In genomic region chr19:7381073-7381390, GRCh38 we compare ENCODE assay signal across 12 cellular contexts. TPM values are rescaled to one million over a fixed set of nuclear protein-coding genes. Genes with fewer than 3 reads are reported as not detected.
DNase-seq lines count a peak whose midpoint lies in the region; ATAC-seq, FAIRE-seq and TF ChIP-seq lines count a peak whose summit lies in the region.
"Had no signal": no experiment of that assay in that cellular context is flagged by ENCODE, and none has a peak within 500 bp of the region (broad histone marks: within the 10 kb centered on the region; RNA-seq: fewer than 3 reads in every experiment).

No MANE protein-coding gene starts in this region.

- no peak for TF ChIP-seq POLR2A in A549 (IDR thresholded peaks at IDR 0.05; ENCODE audit: low read length)

- POLR2A ChIA-PET in A549 (lab: Yijun Ruan, JAX), result no interaction called here
- POLR2A ChIA-PET in CD8-positive, alpha-beta T cell (lab: Charles Lee), result interaction anchor here (0.7 to 0.9 kb wide), 2 partner anchors 12 to 58 kb away, joined by 3 to 5 read pairs; no protein-coding TSS in a partner anchor
- POLR2A ChIA-PET in naive thymus-derived CD8-positive, alpha-beta T cell (lab: Charles Lee), result interaction anchor here (1.6 to 2.1 kb wide), 2 partner anchors 15 to 32 kb away, joined by 3 to 10 read pairs; partner anchors contain the start of gene ARHGEF18

- CTCF ChIA-PET in A549 (lab: Yijun Ruan, JAX), result interaction anchor here (0.7 to 3.1 kb wide), 11 partner anchors 9 to 444 kb away, joined by 3 to 21 read pairs (median 5); no protein-coding TSS in a partner anchor
- CTCF ChIA-PET in CD8-positive, alpha-beta T cell (lab: Charles Lee), result interaction anchor here (1.6 to 6.9 kb wide), 3 partner anchors 27 to 279 kb away, joined by 8 to 45 read pairs (median 11); no protein-coding TSS in a partner anchor

- TF ChIP-seq RAD21 in A549 (conservative IDR thresholded peaks at IDR 0.05 in 1 of 2, IDR thresholded peaks at IDR 0.05 in 1 of 2), result no peak

- 66% methylated on average over 7 of the region's 7 CpGs for WGBS in A549 (ENCODE audit: missing lambda C conversion rate)

- H3K4me1 ChIP-seq in A549, result peaks cover 3% of the 10 kb centered on the region; the same call in 2 of the 3 replicates
- H3K4me1 ChIP-seq in CD8-positive, alpha-beta T cell (ENCODE audit: insufficient read depth, low read length), result no peaks in the 10 kb centered on the region

- H3K27ac Mint-ChIP-seq in CD8-positive, alpha-beta T cell, result peak overlapping the region; percentile 37
- peak overlapping the region in 8 of 10 donors; percentile 66 to 92 (median 70) for H3K27ac Mint-ChIP-seq in naive thymus-derived CD8-positive, alpha-beta T cell
- H3K27ac Mint-ChIP-seq in activated T-helper 1 cell treated with anti-CD3 and anti-CD28 coated beads, Interleukin-12 subunit alpha, Interleukin-12 subunit beta, Interleukin-2, Interleukin-4 antibody, amounts not matched to agents 30 ng/mL and 10 ng/mL and 1 ng/mL, durations not matched to agents 14 hours and 24 hours and 36 hours, result no peak overlapping the region
- H3K27ac Mint-ChIP-seq in osteocyte (ENCODE audit: unreplicated experiment), result no peak overlapping the region
- H3K27ac Mint-ChIP-seq: T-helper 1 cell treated with Interleukin-12 subunit alpha and Interleukin-12 subunit beta and Interleukin-4 antibody, amounts not matched to agents 30 μg/mL and 1 μg/mL, for 36 hours had no signal

- H3K27ac ChIP-seq in A549, result peak overlapping the region in 1 of 2 experiments; percentile 26; a peak in 1 of 6 replicates
- no peak overlapping the region for H3K27ac ChIP-seq in CD8-positive, alpha-beta T cell (ENCODE audit: low read depth, low read length)
- peak overlapping the region; percentile 70 for H3K27ac ChIP-seq in SU-DHL-6 (ENCODE audit: low read depth, low read length)
- H3K27ac ChIP-seq: GM23248 had no signal

- H3K4me1 Mint-ChIP-seq in CD8-positive, alpha-beta T cell (ENCODE audit: low read depth), result peaks cover 13% of the 10 kb centered on the region
- peaks cover 11 to 33% (median 14%) of the 10 kb centered on the region in 4 donors for H3K4me1 Mint-ChIP-seq in naive thymus-derived CD8-positive, alpha-beta T cell
- peaks cover under 1% of the 10 kb centered on the region for H3K4me1 Mint-ChIP-seq in activated T-helper 1 cell treated with anti-CD3 and anti-CD28 coated beads, Interleukin-12 subunit alpha, Interleukin-12 subunit beta, Interleukin-2, Interleukin-4 antibody, amounts not matched to agents 30 ng/mL and 10 ng/mL and 1 ng/mL, durations not matched to agents 14 hours and 24 hours and 36 hours (ENCODE audit: low read depth)
- H3K4me1 Mint-ChIP-seq in osteocyte (ENCODE audit: unreplicated experiment), result peaks cover 2% of the 10 kb centered on the region

- H3F3A ChIP-seq in SU-DHL-6 (ENCODE audit: insufficient read depth), result no peaks in the 10 kb centered on the region

- no peak overlapping the region for H2AFZ ChIP-seq in SU-DHL-6 (ENCODE audit: low read depth, low read length, severe bottlenecking)
- H2AFZ ChIP-seq: GM23248 had no signal

- no peak for TF ChIP-seq CTCF in A549 (IDR thresholded peaks at IDR 0.05)
- TF ChIP-seq CTCF in CD8-positive, alpha-beta T cell (IDR thresholded peaks at IDR 0.05), result no peak
- no peak for TF ChIP-seq CTCF in SU-DHL-6 (IDR thresholded peaks at IDR 0.05; ENCODE audit: insufficient read depth, low read length, poor library complexity, severe bottlenecking)
- TF ChIP-seq CTCF in osteocyte (IDR thresholded peaks at IDR 0.05), result no peak

- no peak overlapping the region for H3K4me3 ChIP-seq in A549
- no peak overlapping the region for H3K4me3 ChIP-seq in CD8-positive, alpha-beta T cell (ENCODE audit: low read depth, low read length)
- no peak overlapping the region for H3K4me3 ChIP-seq in SU-DHL-6 (ENCODE audit: insufficient read depth, low read length, poor library complexity, severe bottlenecking)
- H3K4me3 ChIP-seq: GM23248 had no signal

- no peak for FAIRE-seq in A549 (lab: Jason Lieb, UNC)
- FAIRE-seq: bronchial epithelial cell had no signal

- peaks cover 79% of the 10 kb centered on the region for H3K36me3 Mint-ChIP-seq in CD8-positive, alpha-beta T cell
- H3K36me3 Mint-ChIP-seq in naive thymus-derived CD8-positive, alpha-beta T cell, result peaks cover 5 to 93% (median 14%) of the 10 kb centered on the region in 3 donors
- H3K36me3 Mint-ChIP-seq in activated T-helper 1 cell treated with anti-CD3 and anti-CD28 coated beads, Interleukin-12 subunit alpha, Interleukin-12 subunit beta, Interleukin-2, Interleukin-4 antibody, amounts not matched to agents 30 ng/mL and 10 ng/mL and 1 ng/mL, durations not matched to agents 14 hours and 24 hours and 36 hours (ENCODE audit: low read depth), result peaks cover 7% of the 10 kb centered on the region
- H3K36me3 Mint-ChIP-seq in osteocyte (ENCODE audit: unreplicated experiment), result no peaks in the 10 kb centered on the region

- no peak overlapping the region for H3K4me2 ChIP-seq in A549
- no peak overlapping the region for H3K4me2 ChIP-seq in SU-DHL-6 (ENCODE audit: low read depth, low read length, poor library complexity, severe bottlenecking)

- H3K9me2 ChIP-seq in SU-DHL-6 (replicated peaks; ENCODE audit: insufficient read depth, low read length), result no peaks in the 10 kb centered on the region

- H3K9ac ChIP-seq in SU-DHL-6 (ENCODE audit: low read length), result no peak overlapping the region
- H3K9ac ChIP-seq: GM23248 had no signal

- no peak for ATAC-seq in A549
- no peak for ATAC-seq in CD8-positive, alpha-beta T cell
- no peak for ATAC-seq in naive thymus-derived CD8-positive, alpha-beta T cell
- ATAC-seq in GM18511 (IDR thresholded peaks at IDR 0.05; ENCODE audit: unreplicated experiment), result no peak

- H3K9me3 Mint-ChIP-seq in CD8-positive, alpha-beta T cell, result no peaks in the 10 kb centered on the region
- H3K9me3 Mint-ChIP-seq in naive thymus-derived CD8-positive, alpha-beta T cell, result no peaks in the 10 kb centered on the region
- no peaks in the 10 kb centered on the region for H3K9me3 Mint-ChIP-seq in activated T-helper 1 cell treated with anti-CD3 and anti-CD28 coated beads, Interleukin-12 subunit alpha, Interleukin-12 subunit beta, Interleukin-2, Interleukin-4 antibody, amounts not matched to agents 30 ng/mL and 10 ng/mL and 1 ng/mL, durations not matched to agents 14 hours and 24 hours and 36 hours
- H3K9me3 Mint-ChIP-seq in osteocyte (ENCODE audit: unreplicated experiment), result no peaks in the 10 kb centered on the region
- H3K9me3 Mint-ChIP-seq: T-helper 1 cell treated with Interleukin-12 subunit alpha and Interleukin-12 subunit beta and Interleukin-4 antibody, amounts not matched to agents 30 μg/mL and 1 μg/mL, for 36 hours had no signal

- no peak overlapping the region for H3K4me3 Mint-ChIP-seq in CD8-positive, alpha-beta T cell
- no peak overlapping the region for H3K4me3 Mint-ChIP-seq in naive thymus-derived CD8-positive, alpha-beta T cell
- no peak overlapping the region for H3K4me3 Mint-ChIP-seq in activated T-helper 1 cell treated with anti-CD3 and anti-CD28 coated beads, Interleukin-12 subunit alpha, Interleukin-12 subunit beta, Interleukin-2, Interleukin-4 antibody, amounts not matched to agents 30 ng/mL and 10 ng/mL and 1 ng/mL, durations not matched to agents 14 hours and 24 hours and 36 hours
- H3K4me3 Mint-ChIP-seq in osteocyte (ENCODE audit: unreplicated experiment), result no peak overlapping the region
- H3K4me3 Mint-ChIP-seq: T-helper 1 cell treated with Interleukin-12 subunit alpha and Interleukin-12 subunit beta and Interleukin-4 antibody, amounts not matched to agents 30 μg/mL and 1 μg/mL, for 36 hours had no signal

- intact Hi-C loops in CD8-positive, alpha-beta T cell (cut with DNase I, micrococcal nuclease), result loop anchor here in 1 of 2 experiments (1.0 to 5.0 kb wide), 2 partner anchors 234 to 279 kb away; no protein-coding TSS in a partner anchor
- intact Hi-C loops in activated T-helper 1 cell treated with anti-CD3 and anti-CD28 coated beads, Interleukin-12 subunit alpha, Interleukin-12 subunit beta, Interleukin-2, Interleukin-4 antibody, amounts not matched to agents 30 ng/mL and 10 ng/mL and 1 ng/mL, durations not matched to agents 14 hours and 24 hours and 36 hours (cut with micrococcal nuclease), result no loop called here

- TF ChIP-seq EP300 in A549 (IDR thresholded peaks at IDR 0.05), result no peak

- no peaks in the 10 kb centered on the region for H3K79me2 ChIP-seq in SU-DHL-6 (ENCODE audit: insufficient read depth, low read length)

- peaks cover 73% of the 10 kb centered on the region for H3K36me3 ChIP-seq in CD8-positive, alpha-beta T cell (ENCODE audit: insufficient read depth, low read length)
- 0 out of 2 replicates have a peak, but pooled peaks cover 6% of the 10 kb centered on the region for H3K36me3 ChIP-seq in SU-DHL-6 (ENCODE audit: low read length)

- H3K27me3 ChIP-seq in CD8-positive, alpha-beta T cell (ENCODE audit: insufficient read depth, low read length), result no peaks in the 10 kb centered on the region
- no peaks in the 10 kb centered on the region for H3K27me3 ChIP-seq in SU-DHL-6 (ENCODE audit: low read length)

- H3K9me3 ChIP-seq in A549 (no peaks in the 10 kb centered on the region), SU-DHL-6 (ENCODE audit: insufficient read depth, low read length) (no peaks in the 10 kb centered on the region)
- H3K9me3 ChIP-seq in CD8-positive, alpha-beta T cell (ENCODE audit: low read length), result no peaks in the 10 kb centered on the region

- DNase-seq in A549 (ENCODE audit: low read depth in 1 of 2, low spot score in 1 of 2) (no peak), osteocyte (ENCODE audit: extremely low spot score, unreplicated experiment) (no peak)
- DNase-seq in CD8-positive, alpha-beta T cell, result no peak
- no peak for DNase-seq in naive thymus-derived CD8-positive, alpha-beta T cell
- DNase-seq in activated T-helper 1 cell treated with anti-CD3 and anti-CD28 coated beads, Interleukin-12 subunit alpha, Interleukin-12 subunit beta, Interleukin-2, Interleukin-4 antibody, amounts not matched to agents 30 ng/mL and 10 ng/mL and 1 ng/mL, durations not matched to agents 14 hours and 24 hours and 36 hours (ENCODE audit: low spot score), result no peak
- DNase-seq: activated gamma-delta T cell, cortex of kidney had no signal

- H4K20me1 ChIP-seq in SU-DHL-6 (ENCODE audit: low read depth, low read length), result no peaks in the 10 kb centered on the region

- H3K27me3 Mint-ChIP-seq in CD8-positive, alpha-beta T cell (ENCODE audit: low read depth), result no peaks in the 10 kb centered on the region
- H3K27me3 Mint-ChIP-seq in naive thymus-derived CD8-positive, alpha-beta T cell, result no peaks in the 10 kb centered on the region
- no peaks in the 10 kb centered on the region for H3K27me3 Mint-ChIP-seq in activated T-helper 1 cell treated with anti-CD3 and anti-CD28 coated beads, Interleukin-12 subunit alpha, Interleukin-12 subunit beta, Interleukin-2, Interleukin-4 antibody, amounts not matched to agents 30 ng/mL and 10 ng/mL and 1 ng/mL, durations not matched to agents 14 hours and 24 hours and 36 hours (ENCODE audit: insufficient read depth)
- H3K27me3 Mint-ChIP-seq in osteocyte (ENCODE audit: unreplicated experiment), result no peaks in the 10 kb centered on the region

RNA-seq across cellular contexts. Expression of gene ARHGEF18, which starts 32.3 kb away (rescaled TPM):
- 5.7 and 7.4 TPM in 2 replicates for polyA plus RNA-seq in A549 (2011; rRNA removed)
- 8.9 and 12.3 TPM in 2 replicates for polyA plus RNA-seq in A549 (2012; cell fraction: cytosol; rRNA removed)
- polyA plus RNA-seq in A549 (2012; cell fraction: nucleus; rRNA removed), result 26.0 and 30.4 TPM in 2 replicates
- polyA plus RNA-seq in A549 (2017; fragmentation: RNase III; extraction: RNeasy Plus Mini Kit Qiagen cat#74134 plus additional on column Dnase treatment), result 16.8 to 20.7 TPM (median 18.6 TPM) in 3 replicates
- polyA minus RNA-seq in A549 (2011; rRNA and poly(A)+ RNA removed), result 14.3 and 23.8 TPM in 2 replicates
- 10 to 100 TPM; 78.8 to 81.0 TPM for total RNA-seq in CD8-positive, alpha-beta T cell
- total RNA-seq in naive thymus-derived CD8-positive, alpha-beta T cell, result 100 to 1,000 TPM; 118 to 140 TPM
- 10 to 100 TPM in 1 of 3 donors, 1 to 10 TPM in 2; 3.2 to 10.6 (median 5.6) TPM for polyA plus RNA-seq in naive thymus-derived CD8-positive, alpha-beta T cell
- total RNA-seq in activated T-helper 1 cell treated with anti-CD3 and anti-CD28 coated beads, Interleukin-12 subunit alpha, Interleukin-12 subunit beta, Interleukin-2, Interleukin-4 antibody, amounts not matched to agents 30 ng/mL and 10 ng/mL and 1 ng/mL, durations not matched to agents 14 hours and 24 hours and 36 hours, result 29.3 and 30.5 TPM in 2 replicates
- 42.6 and 45.1 TPM in 2 replicates for total RNA-seq in osteocyte

Comparison
In these comparisons a context has a peak if more than half of its experiments do, and no peak if none do; other contexts are left out.
1. H3K27ac Mint-ChIP-seq: peak in CD8-positive, alpha-beta T cell (single experiment) and naive thymus-derived CD8-positive, alpha-beta T cell (8 of 10); none in activated T-helper 1 cell treated with anti-CD3 and anti-CD28 coated beads, Interleukin-12 subunit alpha, Interleukin-12 subunit beta, Interleukin-2, Interleukin-4 antibody, amounts not matched to agents 30 ng/mL and 10 ng/mL and 1 ng/mL, durations not matched to agents 14 hours and 24 hours and 36 hours (single experiment) and osteocyte (single experiment).